In the genomic region with DNA sequence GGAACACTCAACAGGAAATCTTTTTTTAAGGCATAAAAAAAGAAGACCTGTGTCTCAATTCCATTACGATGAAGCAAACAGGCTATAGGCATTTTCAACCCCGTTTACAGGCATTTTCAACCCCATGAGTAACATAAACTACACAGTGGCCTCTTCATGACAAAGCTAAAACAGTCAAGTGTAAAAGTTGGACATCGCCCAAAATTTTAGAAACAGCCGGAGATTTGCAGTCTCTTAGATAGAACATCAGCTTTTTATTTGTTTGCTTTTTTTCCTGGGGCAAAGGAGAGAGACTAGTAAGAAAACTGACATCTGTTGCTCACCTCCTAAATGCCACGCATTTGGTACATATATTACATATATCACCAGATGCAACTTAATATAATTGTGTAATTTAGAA, we compare ENCODE assay signal across 14 cellular contexts.
"Had no signal": no experiment of that assay in that cellular context is flagged by ENCODE, and none has a peak within 500 bp of the region (broad histone marks: within the 10 kb centered on the region; RNA-seq: fewer than 3 reads in every experiment).

No MANE protein-coding gene starts in this region.

- H3K27me3 ChIP-seq: ascending aorta, sigmoid colon, upper lobe of right lung had no signal

- H3K36me3 Mint-ChIP-seq: natural killer cell had no signal

- H3K4me3 Mint-ChIP-seq: activated CD4-positive, alpha-beta memory T cell treated with anti-CD3 and anti-CD28 coated beads, Interleukin-2, amount 10 ng/mL, durations not matched to agents 7 days and 5 days; activated CD4-positive, alpha-beta T cell treated with anti-CD3 and anti-CD28 coated beads for 36 hours; activated naive CD8-positive, alpha-beta T cell treated with anti-CD3 and anti-CD28 coated beads, Interleukin-2, amount 50 U/mL, for 24 hours; activated T-cell treated with anti-CD3 and anti-CD28 coated beads, Interleukin-2, amount 50 U/mL, for 72 hours; natural killer cell; stimulated activated naive CD8-positive, alpha-beta T cell treated with anti-CD3 and anti-CD28 coated beads, Interleukin-15, Interleukin-2, amounts not matched to agents 100 ng/mL and 50 ng/mL, for 24 hours had no signal

- H3K27me3 Mint-ChIP-seq: activated CD4-positive, alpha-beta memory T cell treated with anti-CD3 and anti-CD28 coated beads, Interleukin-2, amount 10 ng/mL, durations not matched to agents 7 days and 5 days; activated CD4-positive, alpha-beta T cell treated with anti-CD3 and anti-CD28 coated beads for 36 hours; activated naive CD8-positive, alpha-beta T cell treated with anti-CD3 and anti-CD28 coated beads, Interleukin-2, amount 50 U/mL, for 24 hours; stimulated activated naive CD8-positive, alpha-beta T cell treated with anti-CD3 and anti-CD28 coated beads, Interleukin-15, Interleukin-2, amounts not matched to agents 100 ng/mL and 50 ng/mL, for 24 hours had no signal

- H3K4me1 ChIP-seq: ascending aorta, sigmoid colon, upper lobe of right lung had no signal

- H3K9me3 ChIP-seq: ascending aorta, mucosa of descending colon, sigmoid colon, upper lobe of right lung had no signal

- H3K27ac ChIP-seq: ascending aorta, coronary artery, sigmoid colon, upper lobe of right lung had no signal

- H3K4me3 ChIP-seq: ascending aorta, coronary artery, mucosa of descending colon, sigmoid colon, upper lobe of right lung had no signal

- DNase-seq: activated CD4-positive, alpha-beta memory T cell treated with anti-CD3 and anti-CD28 coated beads, Interleukin-2, amount 10 ng/mL, durations not matched to agents 7 days and 5 days; activated CD4-positive, alpha-beta T cell treated with anti-CD3 and anti-CD28 coated beads for 36 hours; activated naive CD8-positive, alpha-beta T cell treated with anti-CD3 and anti-CD28 coated beads, Interleukin-2, amount 50 U/mL, for 24 hours; activated T-cell treated with anti-CD3 and anti-CD28 coated beads, Interleukin-2, amount 50 U/mL, for 72 hours; effector memory CD4-positive, alpha-beta T cell; mucosa of descending colon; natural killer cell; sigmoid colon; stimulated activated CD4-positive, alpha-beta T cell treated with anti-CD3 and anti-CD28 coated beads, Interleukin-2, amount 100 ng/mL, for 48 hours; T-helper 9 cell; upper lobe of right lung had no signal

- H3K9me3 Mint-ChIP-seq: activated CD4-positive, alpha-beta memory T cell treated with anti-CD3 and anti-CD28 coated beads, Interleukin-2, amount 10 ng/mL, durations not matched to agents 7 days and 5 days; activated naive CD8-positive, alpha-beta T cell treated with anti-CD3 and anti-CD28 coated beads, Interleukin-2, amount 50 U/mL, for 24 hours; activated T-cell treated with anti-CD3 and anti-CD28 coated beads, Interleukin-2, amount 50 U/mL, for 72 hours; natural killer cell; stimulated activated naive CD8-positive, alpha-beta T cell treated with anti-CD3 and anti-CD28 coated beads, Interleukin-15, Interleukin-2, amounts not matched to agents 100 ng/mL and 50 ng/mL, for 24 hours had no signal

- ATAC-seq: activated CD4-positive, alpha-beta T cell treated with anti-CD3 and anti-CD28 coated beads for 36 hours; activated naive CD8-positive, alpha-beta T cell treated with anti-CD3 and anti-CD28 coated beads, Interleukin-2, amount 50 U/mL, for 24 hours; activated T-cell treated with anti-CD3 and anti-CD28 coated beads, Interleukin-2, amount 50 U/mL, for 72 hours; mucosa of descending colon; natural killer cell; upper lobe of right lung had no signal

- H3K27ac Mint-ChIP-seq: activated CD4-positive, alpha-beta memory T cell treated with anti-CD3 and anti-CD28 coated beads, Interleukin-2, amount 10 ng/mL, durations not matched to agents 7 days and 5 days; activated CD4-positive, alpha-beta T cell treated with anti-CD3 and anti-CD28 coated beads for 36 hours; activated naive CD8-positive, alpha-beta T cell treated with anti-CD3 and anti-CD28 coated beads, Interleukin-2, amount 50 U/mL, for 24 hours; activated T-cell treated with anti-CD3 and anti-CD28 coated beads, Interleukin-2, amount 50 U/mL, for 72 hours; natural killer cell; stimulated activated naive CD8-positive, alpha-beta T cell treated with anti-CD3 and anti-CD28 coated beads, Interleukin-15, Interleukin-2, amounts not matched to agents 100 ng/mL and 50 ng/mL, for 24 hours had no signal

- H3K4me1 Mint-ChIP-seq: activated CD4-positive, alpha-beta memory T cell treated with anti-CD3 and anti-CD28 coated beads, Interleukin-2, amount 10 ng/mL, durations not matched to agents 7 days and 5 days; activated CD4-positive, alpha-beta T cell treated with anti-CD3 and anti-CD28 coated beads for 36 hours; activated naive CD8-positive, alpha-beta T cell treated with anti-CD3 and anti-CD28 coated beads, Interleukin-2, amount 50 U/mL, for 24 hours; natural killer cell had no signal

- H3K36me3 ChIP-seq: ascending aorta, sigmoid colon, upper lobe of right lung had no signal
